In genomic region chr3:52065264-52065756, GRCh38 we compare ENCODE assay signal across 23 cellular contexts. TPM values are rescaled to one million over a fixed set of nuclear protein-coding genes. Genes with fewer than 3 reads are reported as not detected.
DNase-seq lines count a peak whose midpoint lies in the region; ATAC-seq and TF ChIP-seq lines count a peak whose summit lies in the region.
"Had no signal": no experiment of that assay in that cellular context is flagged by ENCODE, and none has a peak within 500 bp of the region (broad histone marks: within the 10 kb centered on the region; RNA-seq: fewer than 3 reads in every experiment).

No MANE protein-coding gene starts in this region.

- H3K4me3 ChIP-seq in left ventricle myocardium inferior, result no peak overlapping the region
- H3K4me3 ChIP-seq in mammary epithelial cell (replicated peaks in 1 of 3; ENCODE audit: insufficient read depth in 1 of 3, low read depth in 2 of 3, low read length in 3 of 3), result no peak overlapping the region
- H3K4me3 ChIP-seq in gastrocnemius medialis, result no peak overlapping the region
- H3K4me3 ChIP-seq: GM23338, MG63, upper lobe of left lung had no signal

- peaks cover 35% of the 10 kb centered on the region for H3K4me1 ChIP-seq in left ventricle myocardium inferior
- H3K4me1 ChIP-seq in mammary epithelial cell (ENCODE audit: insufficient read depth, low read length), result peaks cover 70% of the 10 kb centered on the region
- H3K4me1 ChIP-seq in gastrocnemius medialis, result peaks cover 6 to 17% of the 10 kb centered on the region in 2 donors

- H3K4me2 ChIP-seq in mammary epithelial cell (ENCODE audit: insufficient read depth, low read depth, low read length), result peak overlapping the region; percentile 27
- H3K4me2 ChIP-seq: GM23338, SK-N-SH had no signal

- H3K9ac ChIP-seq in mammary epithelial cell (ENCODE audit: insufficient read depth, low read length), result peak overlapping the region; percentile 15
- H3K9ac ChIP-seq: SK-N-SH had no signal

- CTCF ChIA-PET in mammary epithelial cell (lab: Charles Lee; ENCODE audit: low non-redundant PET), result no interaction called here

- no peaks in the 10 kb centered on the region for H3K27me3 ChIP-seq in left ventricle myocardium inferior (ENCODE audit: low read depth)
- H3K27me3 ChIP-seq in mammary epithelial cell (ENCODE audit: insufficient read depth, low read length), result no peaks in the 10 kb centered on the region
- no peaks in the 10 kb centered on the region for H3K27me3 ChIP-seq in gastrocnemius medialis
- H3K27me3 ChIP-seq: MG63, upper lobe of left lung had no signal

- peak overlapping the region; percentile 65 for H3K27ac ChIP-seq in left ventricle myocardium inferior (replicated peaks)
- H3K27ac ChIP-seq in mammary epithelial cell (ENCODE audit: insufficient read depth, low read depth, low read length), result peak overlapping the region; percentile 84
- no peak overlapping the region for H3K27ac ChIP-seq in gastrocnemius medialis

- TF ChIP-seq CTCF in left ventricle myocardium inferior (IDR thresholded peaks at IDR 0.05; ENCODE audit: borderline replicate concordance) (no peak), mammary epithelial cell (conservative IDR thresholded peaks at IDR 0.05 in 1 of 2, IDR thresholded peaks at IDR 0.05 in 1 of 2; ENCODE audit: extremely low read depth in 1 of 2, insufficient read depth in 1 of 2, low read depth in 1 of 2, low read length in 2 of 2) (no peak), gastrocnemius medialis (IDR thresholded peaks at IDR 0.05 in 4 of 5, conservative IDR thresholded peaks at IDR 0.05 in 1 of 5) (no peak)

- ATAC-seq in left colon (peak; percentile 73), gastrocnemius medialis (no peak)
- ATAC-seq: activated T-helper 17 cell treated with anti-CD3 and anti-CD28 coated beads, Interleukin-2, amount 50 U/mL, for 72 hours; GM23338; PC-3; stimulated activated naive CD8-positive, alpha-beta T cell treated with anti-CD3 and anti-CD28 coated beads, Interleukin-15, Interleukin-2, amounts not matched to agents 100 U/mL and 50 U/mL, for 24 hours had no signal

- no TSS peak for BruUV-seq in mammary epithelial cell (replicated peaks; lab: Mats Ljungman, UMichigan)

- no peak for TF ChIP-seq POLR2A in gastrocnemius medialis (IDR thresholded peaks at IDR 0.05)

- dilution Hi-C loops in mammary epithelial cell (cut with HindIII; ENCODE audit: low sequenced_read_pairs), result no loop called here

- H3K79me2 ChIP-seq in mammary epithelial cell (ENCODE audit: insufficient read depth, low read length), result no peaks in the 10 kb centered on the region

- H4K20me1 ChIP-seq in mammary epithelial cell (ENCODE audit: insufficient read depth, low read length), result no peaks in the 10 kb centered on the region

- in situ Hi-C loops in mammary epithelial cell (cut with MboI; ENCODE audit: low sequenced_read_pairs in 2 of 2), result no loop called here
- in situ Hi-C loops in gastrocnemius medialis (cut with MboI; ENCODE audit: low sequenced_read_pairs in 4 of 4), result no loop called here

- H3K9me3 ChIP-seq in left ventricle myocardium inferior (replicated peaks) (no peaks in the 10 kb centered on the region), mammary epithelial cell (replicated peaks; ENCODE audit: insufficient read depth, low read length) (no peaks in the 10 kb centered on the region), gastrocnemius medialis (no peaks in the 10 kb centered on the region)
- H3K9me3 ChIP-seq: MG63, SK-N-SH, upper lobe of left lung had no signal

- peak overlapping the region; percentile 41 for H2AFZ ChIP-seq in mammary epithelial cell (ENCODE audit: low read depth, low read length)
- H2AFZ ChIP-seq: GM23338 had no signal

- intact Hi-C loops in left ventricle myocardium inferior (cut with micrococcal nuclease), result no loop called here
- intact Hi-C loops in cardiac septum (cut with DNase I), result no loop called here
- intact Hi-C loops in mammary epithelial cell (cut with micrococcal nuclease), result loop anchor here (1.0 kb wide), 1 partner anchor 19 kb away; no protein-coding TSS in a partner anchor
- intact Hi-C loops in left colon (cut with DNase I, micrococcal nuclease), result no loop called here
- intact Hi-C loops in gastrocnemius medialis (cut with DNase I; ENCODE audit: low total_unique reads), result no loop called here

- H3K36me3 ChIP-seq in left ventricle myocardium inferior (no peaks in the 10 kb centered on the region), mammary epithelial cell (ENCODE audit: insufficient read depth, low read length) (no peaks in the 10 kb centered on the region), gastrocnemius medialis (no peaks in the 10 kb centered on the region)
- H3K36me3 ChIP-seq: MG63, upper lobe of left lung had no signal

- DNase-seq in left ventricle myocardium inferior, result peak; percentile 43
- DNase-seq in cardiac septum (ENCODE audit: low spot score), result no peak
- peak; percentile 90 for DNase-seq in mammary epithelial cell
- DNase-seq in left colon, result peak; percentile 41 to 46
- peak; percentile 67 for DNase-seq in ureter (ENCODE audit: low spot score)
- no peak for DNase-seq in gastrocnemius medialis
- no peak for DNase-seq in GOT3 (lab: John Stamatoyannopoulos, UW)
- DNase-seq in NCI-H1048 (lab: John Stamatoyannopoulos, UW), result no peak
- DNase-seq: ACHN; activated naive CD8-positive, alpha-beta T cell treated with anti-CD3 and anti-CD28 coated beads, Interleukin-2, amount 10 ng/mL, durations not matched to agents 7 days and 5 days; DMS53; head of caudate nucleus; MG63; midbrain; NCI-H1930; NCI-H526 treated with DMSO at 0.1 percent for 48 hours; PC-3; SK-N-SH; stimulated activated naive CD8-positive, alpha-beta T cell treated with anti-CD3 and anti-CD28 coated beads, Interleukin-15, Interleukin-2, amounts not matched to agents 100 U/mL and 50 U/mL, for 24 hours; T-helper 9 cell had no signal

- WGBS in mammary epithelial cell (ENCODE audit: low coverage, missing lambda C conversion rate), result 6% methylated on average over 6 of the region's 12 CpGs

RNA-seq across cellular contexts. Expression of gene DUSP7, which starts 8.9 kb away (rescaled TPM):
- total RNA-seq in left ventricle myocardium inferior, result 23.1 TPM
- total RNA-seq in cardiac septum, result 21.2 TPM
- total RNA-seq in mammary epithelial cell, result 100 to 1,000 TPM in 1 of 2 donors, 10 to 100 TPM in 1; 64.7 to 167 TPM
- polyA plus RNA-seq in mammary epithelial cell, result 212 TPM
- 293 TPM for polyA minus RNA-seq in mammary epithelial cell
- 1 to 10 TPM; 7.4 to 9.1 TPM for total RNA-seq in left colon
- total RNA-seq in ureter, result 22.2 TPM
- 10 to 100 TPM; 14.0 to 39.7 (median 26.3) TPM for total RNA-seq in gastrocnemius medialis

Comparison
In these comparisons a context has a peak if more than half of its experiments do, and no peak if none do; other contexts are left out.
1. DNase-seq: peak in left ventricle myocardium inferior (single experiment), mammary epithelial cell (single experiment), left colon (2 of 2) and ureter (single experiment); none in cardiac septum (single experiment), gastrocnemius medialis (0 of 2), GOT3 (single experiment) and NCI-H1048 (single experiment).
2. H3K27ac ChIP-seq: peak in left ventricle myocardium inferior (single experiment) and mammary epithelial cell (single experiment); none in gastrocnemius medialis (0 of 4).